1 cellular context compared by ENCODE assay signal in genomic region chr22:22884010-22884887, GRCh38.
TF ChIP-seq lines count a peak whose summit lies in the region.

No MANE protein-coding gene starts in this region.

TF ChIP-seq in K562, 482 proteins besides CTCF, POLR2A, EP300 and RAD21 (continued from another document and continues in another):
- TF ChIP-seq, protein P1, sequence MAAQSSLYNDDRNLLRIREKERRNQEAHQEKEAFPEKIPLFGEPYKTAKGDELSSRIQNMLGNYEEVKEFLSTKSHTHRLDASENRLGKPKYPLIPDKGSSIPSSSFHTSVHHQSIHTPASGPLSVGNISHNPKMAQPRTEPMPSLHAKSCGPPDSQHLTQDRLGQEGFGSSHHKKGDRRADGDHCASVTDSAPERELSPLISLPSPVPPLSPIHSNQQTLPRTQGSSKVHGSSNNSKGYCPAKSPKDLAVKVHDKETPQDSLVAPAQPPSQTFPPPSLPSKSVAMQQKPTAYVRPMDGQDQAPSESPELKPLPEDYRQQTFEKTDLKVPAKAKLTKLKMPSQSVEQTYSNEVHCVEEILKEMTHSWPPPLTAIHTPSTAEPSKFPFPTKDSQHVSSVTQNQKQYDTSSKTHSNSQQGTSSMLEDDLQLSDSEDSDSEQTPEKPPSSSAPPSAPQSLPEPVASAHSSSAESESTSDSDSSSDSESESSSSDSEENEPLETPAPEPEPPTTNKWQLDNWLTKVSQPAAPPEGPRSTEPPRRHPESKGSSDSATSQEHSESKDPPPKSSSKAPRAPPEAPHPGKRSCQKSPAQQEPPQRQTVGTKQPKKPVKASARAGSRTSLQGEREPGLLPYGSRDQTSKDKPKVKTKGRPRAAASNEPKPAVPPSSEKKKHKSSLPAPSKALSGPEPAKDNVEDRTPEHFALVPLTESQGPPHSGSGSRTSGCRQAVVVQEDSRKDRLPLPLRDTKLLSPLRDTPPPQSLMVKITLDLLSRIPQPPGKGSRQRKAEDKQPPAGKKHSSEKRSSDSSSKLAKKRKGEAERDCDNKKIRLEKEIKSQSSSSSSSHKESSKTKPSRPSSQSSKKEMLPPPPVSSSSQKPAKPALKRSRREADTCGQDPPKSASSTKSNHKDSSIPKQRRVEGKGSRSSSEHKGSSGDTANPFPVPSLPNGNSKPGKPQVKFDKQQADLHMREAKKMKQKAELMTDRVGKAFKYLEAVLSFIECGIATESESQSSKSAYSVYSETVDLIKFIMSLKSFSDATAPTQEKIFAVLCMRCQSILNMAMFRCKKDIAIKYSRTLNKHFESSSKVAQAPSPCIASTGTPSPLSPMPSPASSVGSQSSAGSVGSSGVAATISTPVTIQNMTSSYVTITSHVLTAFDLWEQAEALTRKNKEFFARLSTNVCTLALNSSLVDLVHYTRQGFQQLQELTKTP (IDR thresholded peaks at IDR 0.05; ENCODE audit: low read depth in 1 of 2, partially characterized antibody in 2 of 2): no peak
- TF ChIP-seq ZNF224 (CRISPR knock-in tag; IDR thresholded peaks at IDR 0.05): no peak
- TF ChIP-seq JUN (IDR thresholded peaks at IDR 0.05; ENCODE audit: borderline replicate concordance, low read depth, low read length): no peak
- no peak for TF ChIP-seq JUN (CRISPR knock-in tag; IDR thresholded peaks at IDR 0.05; ENCODE audit: borderline replicate concordance)
- peak; percentile 84 for TF ChIP-seq DACH1 (IDR thresholded peaks at IDR 0.05; ENCODE audit: partially characterized antibody)
- TF ChIP-seq BRF2 (IDR thresholded peaks at IDR 0.05; ENCODE audit: borderline replicate concordance, insufficient read depth, insufficient read length): no peak
- no peak for TF ChIP-seq ZNF311 (CRISPR knock-in tag; IDR thresholded peaks at IDR 0.05)
- TF ChIP-seq TAL1 (IDR thresholded peaks at IDR 0.05): no peak
- TF ChIP-seq TSHZ1 (CRISPR knock-in tag; IDR thresholded peaks at IDR 0.05): no peak
- no peak for TF ChIP-seq DDX20 (tag; IDR thresholded peaks at IDR 0.05; ENCODE audit: low read depth)
- TF ChIP-seq ZBTB43 (CRISPR knock-in tag; IDR thresholded peaks at IDR 0.05): no peak
- no peak for TF ChIP-seq SRSF3 (IDR thresholded peaks at IDR 0.05; ENCODE audit: insufficient read depth, low read length)
- peak; percentile 99 for TF ChIP-seq RB1 (IDR thresholded peaks at IDR 0.05; ENCODE audit: low read depth)
- TF ChIP-seq SRSF1 (IDR thresholded peaks at IDR 0.05; ENCODE audit: low read depth, low read length): no peak
- TF ChIP-seq SMARCA5 (IDR thresholded peaks at IDR 0.05): no peak
- TF ChIP-seq SMARCE1 (IDR thresholded peaks at IDR 0.05): no peak
- TF ChIP-seq ZNF707 (CRISPR knock-in tag; conservative IDR thresholded peaks at IDR 0.05): no peak
- TF ChIP-seq TAF9B (IDR thresholded peaks at IDR 0.05; ENCODE audit: partially characterized antibody): no peak
- no peak for TF ChIP-seq ETV1 (tag; conservative IDR thresholded peaks at IDR 0.05; ENCODE audit: low read depth)
- TF ChIP-seq, protein P2, sequence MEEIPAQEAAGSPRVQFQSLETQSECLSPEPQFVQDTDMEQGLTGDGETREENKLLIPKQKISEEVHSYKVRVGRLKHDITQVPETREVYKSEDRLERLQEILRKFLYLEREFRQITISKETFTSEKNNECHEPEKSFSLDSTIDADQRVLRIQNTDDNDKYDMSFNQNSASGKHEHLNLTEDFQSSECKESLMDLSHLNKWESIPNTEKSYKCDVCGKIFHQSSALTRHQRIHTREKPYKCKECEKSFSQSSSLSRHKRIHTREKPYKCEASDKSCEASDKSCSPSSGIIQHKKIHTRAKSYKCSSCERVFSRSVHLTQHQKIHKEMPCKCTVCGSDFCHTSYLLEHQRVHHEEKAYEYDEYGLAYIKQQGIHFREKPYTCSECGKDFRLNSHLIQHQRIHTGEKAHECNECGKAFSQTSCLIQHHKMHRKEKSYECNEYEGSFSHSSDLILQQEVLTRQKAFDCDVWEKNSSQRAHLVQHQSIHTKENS (CRISPR knock-in tag; IDR thresholded peaks at IDR 0.05): no peak
- no peak for TF ChIP-seq NR4A1 (CRISPR knock-in tag; IDR thresholded peaks at IDR 0.05)
- no peak for TF ChIP-seq NR4A1 (tag; IDR thresholded peaks at IDR 0.05)
- TF ChIP-seq, protein P3, sequence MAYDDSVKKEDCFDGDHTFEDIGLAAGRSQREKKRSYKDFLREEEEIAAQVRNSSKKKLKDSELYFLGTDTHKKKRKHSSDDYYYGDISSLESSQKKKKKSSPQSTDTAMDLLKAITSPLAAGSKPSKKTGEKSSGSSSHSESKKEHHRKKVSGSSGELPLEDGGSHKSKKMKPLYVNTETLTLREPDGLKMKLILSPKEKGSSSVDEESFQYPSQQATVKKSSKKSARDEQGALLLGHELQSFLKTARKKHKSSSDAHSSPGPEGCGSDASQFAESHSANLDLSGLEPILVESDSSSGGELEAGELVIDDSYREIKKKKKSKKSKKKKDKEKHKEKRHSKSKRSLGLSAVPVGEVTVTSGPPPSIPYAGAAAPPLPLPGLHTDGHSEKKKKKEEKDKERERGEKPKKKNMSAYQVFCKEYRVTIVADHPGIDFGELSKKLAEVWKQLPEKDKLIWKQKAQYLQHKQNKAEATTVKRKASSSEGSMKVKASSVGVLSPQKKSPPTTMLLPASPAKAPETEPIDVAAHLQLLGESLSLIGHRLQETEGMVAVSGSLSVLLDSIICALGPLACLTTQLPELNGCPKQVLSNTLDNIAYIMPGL (CRISPR knock-in tag; IDR thresholded peaks at IDR 0.05): peak; percentile 48; the same call in 1 of the 2 replicates
- TF ChIP-seq ZFP30 (CRISPR knock-in tag; IDR thresholded peaks at IDR 0.05; ENCODE audit: borderline replicate concordance): no peak
- 0 out of 2 replicates have a peak, but pooled peaks have one; percentile 31 for TF ChIP-seq PML (IDR thresholded peaks at IDR 0.05; ENCODE audit: low read length)
- no peak for TF ChIP-seq ZNF347 (CRISPR knock-in tag; IDR thresholded peaks at IDR 0.05; ENCODE audit: low read depth)
- TF ChIP-seq DIDO1 (tag; IDR thresholded peaks at IDR 0.05; ENCODE audit: low read depth): no peak
- TF ChIP-seq FOXP4 (CRISPR knock-in tag; IDR thresholded peaks at IDR 0.05; ENCODE audit: borderline replicate concordance): no peak
- TF ChIP-seq HDAC3 (IDR thresholded peaks at IDR 0.05; ENCODE audit: borderline replicate concordance, partially characterized antibody): no peak
- TF ChIP-seq ZBTB34 (CRISPR knock-in tag; IDR thresholded peaks at IDR 0.05): no peak
- no peak for TF ChIP-seq CBX5 (IDR thresholded peaks at IDR 0.05; ENCODE audit: borderline replicate concordance, low read depth)
- no peak for TF ChIP-seq TCF7 (IDR thresholded peaks at IDR 0.05; ENCODE audit: borderline replicate concordance)
- peak; percentile 99 for TF ChIP-seq STAT6 (CRISPR knock-in tag; IDR thresholded peaks at IDR 0.05)
- TF ChIP-seq TAF7 (tag; IDR thresholded peaks at IDR 0.05): no peak
- TF ChIP-seq ARHGAP35 (IDR thresholded peaks at IDR 0.05; ENCODE audit: partially characterized antibody): no peak
- TF ChIP-seq CBX3 (IDR thresholded peaks at IDR 0.05; ENCODE audit: borderline replicate concordance in 1 of 2, low read length in 2 of 2): 0 out of 3 replicates have a peak, but pooled peaks of 1 of the 2 experiments have one; percentile 61
- no peak for TF ChIP-seq NONO (IDR thresholded peaks at IDR 0.05; ENCODE audit: low read depth in 2 of 2, low read length in 1 of 2)
- no peak for TF ChIP-seq MYBL2 (IDR thresholded peaks at IDR 0.05; ENCODE audit: low read depth)
- TF ChIP-seq MYBL2 (CRISPR knock-in tag; IDR thresholded peaks at IDR 0.05; ENCODE audit: borderline replicate concordance): no peak
- TF ChIP-seq ILK (tag; IDR thresholded peaks at IDR 0.05; ENCODE audit: borderline replicate concordance, low read depth): no peak
- TF ChIP-seq ZBTB1 (CRISPR knock-in tag; IDR thresholded peaks at IDR 0.05; ENCODE audit: borderline replicate concordance, low read depth): no peak
- TF ChIP-seq TEAD4 (IDR thresholded peaks at IDR 0.05; ENCODE audit: low read length): peak; percentile 44; the same call in 1 of the 2 replicates
- no peak for TF ChIP-seq TEAD4 (CRISPR knock-in tag; IDR thresholded peaks at IDR 0.05; ENCODE audit: borderline replicate concordance)
- no peak for TF ChIP-seq ZNF232 (CRISPR knock-in tag; IDR thresholded peaks at IDR 0.05)
- TF ChIP-seq FIP1L1 (IDR thresholded peaks at IDR 0.05; ENCODE audit: low read depth, low read length, poor library complexity, severe bottlenecking): no peak
